In genomic region chr14:57401501-57401900, GRCh38 we compare ENCODE assay signal across 16 cellular contexts. TPM values are rescaled to one million over a fixed set of nuclear protein-coding genes. Genes with fewer than 3 reads are reported as not detected.
DNase-seq lines count a peak whose midpoint lies in the region; TF ChIP-seq lines count a peak whose summit lies in the region.
"Had no signal": no experiment of that assay in that cellular context is flagged by ENCODE, and none has a peak within 500 bp of the region (broad histone marks: within the 10 kb centered on the region; RNA-seq: fewer than 3 reads in every experiment).

No MANE protein-coding gene starts in this region.

- H4K8ac ChIP-seq in neuronal stem cell (ENCODE audit: low read depth, low read length) = no peak overlapping the region

- POLR2A ChIA-PET in CD4-positive, alpha-beta memory T cell (lab: Charles Lee; ENCODE audit: partially characterized antibody) = interaction anchor here (1.3 kb wide), 1 partner anchor 12 kb away, joined by 7 read pairs; no protein-coding TSS in a partner anchor

- no peaks in the 10 kb centered on the region for H3K36me3 ChIP-seq in CD4-positive, alpha-beta memory T cell (ENCODE audit: insufficient read depth, low read length)
- peaks cover 12% of the 10 kb centered on the region; the same call in 1 of the 2 replicates for H3K36me3 ChIP-seq in Loucy (ENCODE audit: insufficient read depth, low read length)
- H3K36me3 ChIP-seq in testis (ENCODE audit: low read depth, missing control alignments) = no peaks in the 10 kb centered on the region
- peaks cover 9 to 77% of the 10 kb centered on the region in 2 donors for H3K36me3 ChIP-seq in neuronal stem cell (replicated peaks in 1 of 2; ENCODE audit: control insufficient read depth in 2 of 2, insufficient read depth in 2 of 2, low read length in 2 of 2)

- H2AFZ ChIP-seq in Loucy (ENCODE audit: low read length) = no peak overlapping the region
- no peak overlapping the region for H2AFZ ChIP-seq in neuronal stem cell (ENCODE audit: low read length)

- no peak overlapping the region for H2BK5ac ChIP-seq in neuronal stem cell (ENCODE audit: low read length)

- peaks cover 23 to 54% of the 10 kb centered on the region in 2 donors for H3K36me3 Mint-ChIP-seq in CD4-positive, alpha-beta memory T cell
- peaks cover 23% of the 10 kb centered on the region for H3K36me3 Mint-ChIP-seq in endothelial cell (ENCODE audit: low read depth, unreplicated experiment)

- no peaks in the 10 kb centered on the region for H3K27me3 ChIP-seq in CD4-positive, alpha-beta memory T cell (ENCODE audit: insufficient read depth, low read length)
- H3K27me3 ChIP-seq in Loucy (ENCODE audit: insufficient read depth, low read length, poor library complexity, severe bottlenecking) (no peaks in the 10 kb centered on the region), testis (no peaks in the 10 kb centered on the region), neuronal stem cell (ENCODE audit: control insufficient read depth in 3 of 3, insufficient read depth in 3 of 3, low read depth in 1 of 3, low read length in 3 of 3) (no peaks in the 10 kb centered on the region)
- H3K27me3 ChIP-seq: SJSA1 had no signal

- peaks cover 2% of the 10 kb centered on the region for H3K79me1 ChIP-seq in neuronal stem cell (ENCODE audit: low read depth, low read length)

- H3K4me3 ChIP-seq in CD4-positive, alpha-beta memory T cell (ENCODE audit: low read length in 2 of 2) = no peak overlapping the region
- H3K4me3 ChIP-seq in Loucy (ENCODE audit: low read length, poor library complexity, severe bottlenecking) (no peak overlapping the region), testis (no peak overlapping the region), neuronal stem cell (ENCODE audit: low read length in 2 of 2) (no peak overlapping the region)
- H3K4me3 ChIP-seq: SJSA1 had no signal

- no peak overlapping the region for H3K23ac ChIP-seq in neuronal stem cell (ENCODE audit: low read depth, low read length, poor library complexity)

- TF ChIP-seq CTCF in Loucy (conservative IDR thresholded peaks at IDR 0.05; ENCODE audit: low read length) (no peak), endothelial cell (IDR thresholded peaks at IDR 0.05; ENCODE audit: unreplicated experiment) (no peak), testis (IDR thresholded peaks at IDR 0.05) (no peak)

- H3K14ac ChIP-seq in neuronal stem cell (ENCODE audit: low read length) = no peak overlapping the region

- CTCF ChIA-PET in CD4-positive, alpha-beta memory T cell (lab: Charles Lee; ENCODE audit: partially characterized antibody) = no interaction called here

- no peak overlapping the region for H3K27ac ChIP-seq in CD4-positive, alpha-beta memory T cell (ENCODE audit: low read depth, low read length)
- H3K27ac ChIP-seq in testis (peak overlapping the region; percentile 63 to 79), neuronal stem cell (replicated peaks; ENCODE audit: low read length) (no peak overlapping the region)
- H3K27ac ChIP-seq: KMS-11, SJSA1 had no signal

- H3K27me3 Mint-ChIP-seq in CD4-positive, alpha-beta memory T cell = no peaks in the 10 kb centered on the region
- H3K27me3 Mint-ChIP-seq in endothelial cell (ENCODE audit: unreplicated experiment) = no peaks in the 10 kb centered on the region

- peaks cover 30 to 49% (median 37%) of the 10 kb centered on the region in 4 donors for H3K4me1 Mint-ChIP-seq in CD4-positive, alpha-beta memory T cell
- peaks cover 10% of the 10 kb centered on the region for H3K4me1 Mint-ChIP-seq in endothelial cell (ENCODE audit: unreplicated experiment)

- TF ChIP-seq POLR2A in testis (IDR thresholded peaks at IDR 0.05) = no peak

- H3K9me2 ChIP-seq in Loucy (replicated peaks; ENCODE audit: low read depth, low read length) = no peaks in the 10 kb centered on the region

- no peak overlapping the region for H3K18ac ChIP-seq in neuronal stem cell (ENCODE audit: low read length)

- H3K9ac ChIP-seq in Loucy (ENCODE audit: low read depth, low read length, poor library complexity, severe bottlenecking) (no peak overlapping the region), neuronal stem cell (ENCODE audit: low read depth, low read length, poor library complexity) (no peak overlapping the region)
- H3K9ac ChIP-seq: KMS-11 had no signal

- H3K9me3 ChIP-seq in CD4-positive, alpha-beta memory T cell (ENCODE audit: control insufficient read depth in 1 of 2, low read length in 2 of 2) = no peaks in the 10 kb centered on the region
- no peaks in the 10 kb centered on the region for H3K9me3 ChIP-seq in Loucy (ENCODE audit: insufficient read depth, low read depth, low read length)
- H3K9me3 ChIP-seq in testis = no peaks in the 10 kb centered on the region
- H3K9me3 ChIP-seq in neuronal stem cell (replicated peaks in 1 of 2; ENCODE audit: control insufficient read depth in 2 of 2, insufficient read depth in 1 of 2, low read depth in 1 of 2, low read length in 2 of 2) = no peaks in the 10 kb centered on the region
- H3K9me3 ChIP-seq: SJSA1 had no signal

- intact Hi-C loops in CD4-positive, alpha-beta memory T cell (cut with micrococcal nuclease) = no loop called here
- intact Hi-C loops in testis (cut with DNase I; ENCODE audit: low total_unique reads) = no loop called here

- DNase-seq in CD4-positive, alpha-beta memory T cell = no peak
- DNase-seq in endothelial cell (ENCODE audit: low spot score) = no peak
- DNase-seq in testis = no peak
- DNase-seq in SIG-M5 (lab: John Stamatoyannopoulos, UW) = no peak
- no peak for DNase-seq in kidney tubule cell (ENCODE audit: low spot score)
- no peak for DNase-seq in neuronal stem cell (ENCODE audit: low spot score)
- DNase-seq: ACHN, C1 segment of cervical spinal cord, DMS 273 treated with DMSO at 0.1 percent for 48 hours, NCI-H1417 treated with DMSO at 0.1 percent for 48 hours, NCI-H187 treated with DMSO at 0.1 percent for 48 hours, NCI-H2227 treated with DMSO at 0.1 percent for 48 hours, NCI-H524 treated with DMSO at 0.1 percent for 48 hours had no signal

- H3K4me3 Mint-ChIP-seq in CD4-positive, alpha-beta memory T cell = peak overlapping the region in 1 of 8 donors; percentile 49
- no peak overlapping the region for H3K4me3 Mint-ChIP-seq in endothelial cell (ENCODE audit: unreplicated experiment)

- no peak overlapping the region for H3K4ac ChIP-seq in neuronal stem cell (ENCODE audit: low read length)

- H2AK5ac ChIP-seq in neuronal stem cell (ENCODE audit: low read depth, low read length) = no peak overlapping the region

- WGBS in testis, 2 donors = 66 to 77% methylated on average over 2 of the region's 2 CpGs
- no CpG with 5 or more reads among the region's 2 CpGs for WGBS in neuronal stem cell (ENCODE audit: extremely low coverage in 2 of 2, insufficient read length in 2 of 2, insufficient replicate concordance in 1 of 2), 2 donors

- H3F3A ChIP-seq in Loucy (ENCODE audit: low read depth) = no peaks in the 10 kb centered on the region

- peaks cover 8% of the 10 kb centered on the region for H4K20me1 ChIP-seq in Loucy (ENCODE audit: insufficient read depth, low read length, poor library complexity, severe bottlenecking)

- no peak overlapping the region for H2BK12ac ChIP-seq in neuronal stem cell (ENCODE audit: low read length)

- no peaks in the 10 kb centered on the region for H3K9me3 Mint-ChIP-seq in CD4-positive, alpha-beta memory T cell
- H3K9me3 Mint-ChIP-seq in endothelial cell (ENCODE audit: unreplicated experiment) = no peaks in the 10 kb centered on the region

- H3K27ac Mint-ChIP-seq in CD4-positive, alpha-beta memory T cell = peak overlapping the region in 4 of 7 donors; percentile 13 to 38 (median 19)
- H3K27ac Mint-ChIP-seq in endothelial cell (ENCODE audit: unreplicated experiment) = peak overlapping the region; percentile 36

- H3K4me1 ChIP-seq in CD4-positive, alpha-beta memory T cell (ENCODE audit: insufficient read depth, low read length) = peaks cover 23% of the 10 kb centered on the region
- H3K4me1 ChIP-seq in Loucy (ENCODE audit: insufficient read depth, low read length, poor library complexity, severe bottlenecking) (peaks cover 16% of the 10 kb centered on the region), testis (peaks cover 12% of the 10 kb centered on the region), neuronal stem cell (ENCODE audit: control insufficient read depth in 2 of 2, insufficient read depth in 1 of 2, low read depth in 1 of 2, low read length in 2 of 2) (no peaks in the 10 kb centered on the region)

- H3K4me2 ChIP-seq in Loucy (ENCODE audit: low read depth, low read length, poor library complexity, severe bottlenecking) (peak overlapping the region; percentile 8), neuronal stem cell (ENCODE audit: insufficient read depth, low read length, poor library complexity, severe bottlenecking) (no peak overlapping the region)
- H3K4me2 ChIP-seq: KMS-11 had no signal

- H2BK15ac ChIP-seq in neuronal stem cell (ENCODE audit: low read length) = no peak overlapping the region

- peaks cover 24% of the 10 kb centered on the region; the same call in 1 of the 2 replicates for H3K79me2 ChIP-seq in Loucy (ENCODE audit: insufficient read depth, low read length)

- no peak overlapping the region for H4K91ac ChIP-seq in neuronal stem cell (ENCODE audit: low read depth, low read length, poor library complexity)

- H2BK120ac ChIP-seq in neuronal stem cell (ENCODE audit: low read depth, low read length) = no peak overlapping the region

RNA-seq across cellular contexts. Expression of gene NAA30, which starts 11.1 kb away (rescaled TPM):
- total RNA-seq in CD4-positive, alpha-beta memory T cell = 10 to 100 TPM; 18.6 to 21.8 TPM
- polyA plus RNA-seq in CD4-positive, alpha-beta memory T cell = 10 to 100 TPM in 1 of 2 donors, 1 to 10 TPM in 1; 10.0 to 13.6 TPM
- total RNA-seq in endothelial cell (ENCODE audit: unreplicated experiment) = 45.7 TPM
- total RNA-seq in testis = 10 to 100 TPM; 30.0 to 33.0 TPM
- polyA plus RNA-seq in testis (ENCODE audit: insufficient read depth, low read depth, low replicate concordance) = 37.2 TPM
- polyA plus RNA-seq in neuronal stem cell (2013, experiment 1 of 2) = 15.0 TPM
- polyA plus RNA-seq in neuronal stem cell (2013, experiment 2 of 2) = 16.4 TPM

Comparison
In these comparisons a context has a peak if more than half of its experiments do, and no peak if none do; other contexts are left out.
1. H3K27ac ChIP-seq: peak in testis (2 of 2); none in CD4-positive, alpha-beta memory T cell (single experiment) and neuronal stem cell (single experiment).